In the genomic region with DNA sequence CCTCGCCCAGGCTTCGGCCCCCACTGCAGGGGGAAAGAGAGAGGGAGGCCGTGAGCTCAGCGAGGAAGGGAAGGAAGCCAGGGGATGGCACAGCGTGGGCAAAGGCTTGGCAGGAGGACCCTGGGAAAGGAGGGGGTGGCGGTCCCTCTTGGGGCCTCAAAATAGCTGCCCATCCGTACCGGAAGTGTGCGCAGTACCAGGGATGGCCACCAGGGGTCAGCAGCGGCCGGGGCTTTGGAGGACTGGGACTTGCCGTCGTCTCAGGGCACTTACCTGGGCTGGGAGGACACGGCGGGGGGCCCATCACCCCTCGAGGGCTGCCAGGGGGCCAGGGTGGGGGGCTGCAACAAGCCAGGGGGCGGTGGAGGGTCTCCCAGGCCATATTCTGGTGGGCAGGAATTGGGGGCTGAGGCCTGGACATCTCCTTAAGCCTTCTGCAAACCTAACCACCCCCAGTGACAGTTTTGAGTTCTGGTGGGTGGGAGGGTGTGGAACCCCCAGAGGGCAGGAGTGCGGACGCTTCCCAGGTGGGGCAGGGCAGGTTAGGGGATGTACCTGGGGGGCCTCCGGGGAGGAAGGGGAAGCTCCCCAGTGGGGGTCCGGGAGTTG, we compare ENCODE assay signal across 7 cellular contexts. TPM values are rescaled to one million over a fixed set of nuclear protein-coding genes. Genes with fewer than 3 reads are reported as not detected.
DNase-seq lines count a peak whose midpoint lies in the region; ATAC-seq and TF ChIP-seq lines count a peak whose summit lies in the region.

No MANE protein-coding gene starts in this region.

- no peak for TF ChIP-seq POLR2A in body of pancreas (IDR thresholded peaks at IDR 0.05)

- peaks cover 8% of the 10 kb centered on the region for H3K4me1 ChIP-seq in body of pancreas

- ATAC-seq in body of pancreas (peak; percentile 80), GM21390 (IDR thresholded peaks at IDR 0.05; ENCODE audit: unreplicated experiment) (no peak)

- no peak overlapping the region for H3K4me3 ChIP-seq in body of pancreas

- intact Hi-C loops in body of pancreas (cut with DNase I): no loop called here

- no peaks in the 10 kb centered on the region for H3K36me3 ChIP-seq in body of pancreas (replicated peaks in 1 of 2; ENCODE audit: insufficient read depth in 1 of 2, low read depth in 2 of 2)

- peak; percentile 96 for TF ChIP-seq CTCF in GM12872 (IDR thresholded peaks at IDR 0.05; ENCODE audit: insufficient read depth, low read depth, low read length)
- TF ChIP-seq CTCF in body of pancreas (IDR thresholded peaks at IDR 0.05): peak; percentile 86 to 98 (median 93)

- H3K27ac ChIP-seq in body of pancreas: no peak overlapping the region

- DNase-seq in NCI-H1092 (lab: John Stamatoyannopoulos, UW) (peak; percentile 61), UCSD-AML1 (lab: John Stamatoyannopoulos, UW; ENCODE audit: unreplicated experiment) (peak; percentile 77), body of pancreas (peak; percentile 77 to 87 (median 82)), iPS-NIHi7 (ENCODE audit: extremely low spot score) (peak; percentile 92)
- peak; percentile 85 for DNase-seq in stimulated activated CD4-positive, alpha-beta T cell treated with anti-CD3 and anti-CD28 coated beads, Interleukin-12 subunit alpha, Interleukin-12 subunit beta, amount 100 ng/mL, for 4 hours

- no peaks in the 10 kb centered on the region for H3K9me3 ChIP-seq in body of pancreas

- WGBS in body of pancreas, 2 donors: 18 to 23% methylated on average over 13 to 19 of the region's 21 CpGs

- H3K27me3 ChIP-seq in body of pancreas: no peaks in the 10 kb centered on the region

RNA-seq across cellular contexts. Expression of gene TMEM161A, which starts 7.8 kb away (rescaled TPM):
- total RNA-seq in body of pancreas: 10 to 100 TPM; 13.7 to 22.1 TPM

RNA-seq across cellular contexts. Expression of gene MEF2B, which starts 24.0 kb away (rescaled TPM):
- total RNA-seq in body of pancreas: not detected

RNA-seq across cellular contexts. Expression of gene BORCS8, which starts 45.8 kb away (rescaled TPM):
- 10 to 100 TPM in 1 of 2 donors, 1 to 10 TPM in 1; 5.4 to 25.4 TPM for total RNA-seq in body of pancreas

RNA-seq across cellular contexts. Expression of gene RFXANK, which starts 46.0 kb away (rescaled TPM):
- total RNA-seq in body of pancreas: 10 to 100 TPM; 16.1 to 43.8 TPM

RNA-seq across cellular contexts. Expression of gene NR2C2AP, which starts 57.1 kb away (rescaled TPM):
- 10 to 100 TPM; 13.8 to 16.1 TPM for total RNA-seq in body of pancreas
